12 cellular contexts compared by ENCODE assay signal in the genomic region with DNA sequence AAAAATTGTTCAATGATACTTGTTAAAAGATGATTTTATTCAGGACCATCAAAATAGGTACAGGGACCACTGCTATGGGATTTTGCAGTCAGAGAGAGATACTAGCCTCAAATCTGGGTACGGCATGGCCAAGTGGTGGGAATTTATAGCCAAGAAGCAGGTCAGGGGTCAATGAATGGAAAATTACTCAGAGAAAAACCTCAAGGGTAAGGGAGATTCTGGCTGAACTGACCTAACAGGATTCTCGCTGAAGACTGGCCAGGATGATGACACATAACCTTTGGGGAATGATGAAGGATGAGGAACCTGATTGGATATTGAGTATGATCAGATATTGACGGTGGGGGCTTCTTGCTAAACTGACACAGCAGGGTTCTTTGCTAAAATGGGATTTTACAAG. TPM values are rescaled to one million over a fixed set of nuclear protein-coding genes. Genes with fewer than 3 reads are reported as not detected.
DNase-seq lines count a peak whose midpoint lies in the region; ATAC-seq, FAIRE-seq and TF ChIP-seq lines count a peak whose summit lies in the region.
"Had no signal": no experiment of that assay in that cellular context is flagged by ENCODE, and none has a peak within 500 bp of the region (broad histone marks: within the 10 kb centered on the region; RNA-seq: fewer than 3 reads in every experiment).

No MANE protein-coding gene starts in this region.

- H3K9ac ChIP-seq in astrocyte (ENCODE audit: low read length): no peak overlapping the region

- H3K4me1 Mint-ChIP-seq in astrocyte (ENCODE audit: low read depth, unreplicated experiment): peaks cover 4% of the 10 kb centered on the region
- H3K4me1 Mint-ChIP-seq: activated naive CD8-positive, alpha-beta T cell treated with anti-CD3 and anti-CD28 coated beads, Interleukin-2, amount 50 U/mL, for 24 hours; stimulated activated naive B cell treated with anti-CD40 and anti-IgM and Interleukin-4, amounts not matched to agents 10 μg/mL and 1 μg/mL and 100 μg/mL, for 72 hours had no signal

- H3K4me1 ChIP-seq in A549 (peaks cover 6% of the 10 kb centered on the region; the same call in 2 of the 3 replicates), astrocyte (ENCODE audit: insufficient read depth, low read length) (no peaks in the 10 kb centered on the region), sigmoid colon (peaks cover 0 to 8% (median 0%) of the 10 kb centered on the region in 4 donors), spleen (no peaks in the 10 kb centered on the region)

- ATAC-seq in A549: peak; percentile 61 to 66
- no peak for ATAC-seq in HG02938 (IDR thresholded peaks at IDR 0.05; ENCODE audit: unreplicated experiment)
- ATAC-seq: activated naive CD8-positive, alpha-beta T cell treated with anti-CD3 and anti-CD28 coated beads, Interleukin-2, amount 50 U/mL, for 24 hours; effector memory CD8-positive, alpha-beta T cell had no signal

- POLR2A ChIA-PET in A549 (lab: Yijun Ruan, JAX): no interaction called here

- TF ChIP-seq CTCF in A549 (IDR thresholded peaks at IDR 0.05): no peak
- no peak for TF ChIP-seq CTCF in astrocyte (IDR thresholded peaks at IDR 0.05; ENCODE audit: insufficient read depth, low read depth, low read length)
- TF ChIP-seq CTCF in sigmoid colon (IDR thresholded peaks at IDR 0.05): no peak
- TF ChIP-seq CTCF in spleen (IDR thresholded peaks at IDR 0.05 in 8 of 11, conservative IDR thresholded peaks at IDR 0.05 in 3 of 11): no peak

- no peak overlapping the region for H3K27ac Mint-ChIP-seq in astrocyte (ENCODE audit: unreplicated experiment)
- H3K27ac Mint-ChIP-seq: activated naive CD8-positive, alpha-beta T cell treated with anti-CD3 and anti-CD28 coated beads, Interleukin-2, amount 50 U/mL, for 24 hours; effector memory CD8-positive, alpha-beta T cell; stimulated activated naive B cell treated with anti-CD40 and anti-IgM and Interleukin-4, amounts not matched to agents 10 μg/mL and 1 μg/mL and 100 μg/mL, for 72 hours had no signal

- H3K9me3 Mint-ChIP-seq in astrocyte (ENCODE audit: unreplicated experiment): no peaks in the 10 kb centered on the region
- H3K9me3 Mint-ChIP-seq: activated naive CD8-positive, alpha-beta T cell treated with anti-CD3 and anti-CD28 coated beads, Interleukin-2, amount 50 U/mL, for 24 hours; effector memory CD8-positive, alpha-beta T cell; stimulated activated naive B cell treated with anti-CD40 and anti-IgM and Interleukin-4, amounts not matched to agents 10 μg/mL and 1 μg/mL and 100 μg/mL, for 72 hours had no signal

- no peak overlapping the region for H2AFZ ChIP-seq in astrocyte (ENCODE audit: low read depth, low read length)

- H3K4me3 ChIP-seq in A549 (no peak overlapping the region), astrocyte (ENCODE audit: insufficient read depth, low read depth, low read length) (no peak overlapping the region), sigmoid colon (no peak overlapping the region), spleen (no peak overlapping the region)

- H3K36me3 ChIP-seq in astrocyte (ENCODE audit: insufficient read depth, low read length): no peaks in the 10 kb centered on the region
- no peaks in the 10 kb centered on the region for H3K36me3 ChIP-seq in sigmoid colon
- no peaks in the 10 kb centered on the region for H3K36me3 ChIP-seq in spleen

- no peaks in the 10 kb centered on the region for H3K79me2 ChIP-seq in astrocyte (ENCODE audit: insufficient read depth, low read length)

- H3K9me3 ChIP-seq in A549 (no peaks in the 10 kb centered on the region), astrocyte (ENCODE audit: insufficient read depth, low read depth, low read length) (no peaks in the 10 kb centered on the region), sigmoid colon (no peaks in the 10 kb centered on the region), spleen (no peaks in the 10 kb centered on the region)

- no peaks in the 10 kb centered on the region for H3K36me3 Mint-ChIP-seq in astrocyte (ENCODE audit: low read depth, unreplicated experiment)
- H3K36me3 Mint-ChIP-seq: stimulated activated naive B cell treated with anti-CD40 and anti-IgM and Interleukin-4, amounts not matched to agents 10 μg/mL and 1 μg/mL and 100 μg/mL, for 72 hours had no signal

- 28% methylated on average over 3 of the region's 3 CpGs for WGBS in A549 (ENCODE audit: missing lambda C conversion rate)
- WGBS in sigmoid colon, 2 donors: 31 to 54% methylated on average over 3 of the region's 3 CpGs
- 58 to 72% (median 67%) methylated on average over 3 of the region's 3 CpGs for WGBS in spleen, 5 donors

- no peaks in the 10 kb centered on the region for H3K27me3 ChIP-seq in astrocyte (ENCODE audit: insufficient read depth, low read length)
- H3K27me3 ChIP-seq in sigmoid colon: no peaks in the 10 kb centered on the region
- no peaks in the 10 kb centered on the region for H3K27me3 ChIP-seq in spleen (replicated peaks in 1 of 7)

- FAIRE-seq in A549 (lab: Jason Lieb, UNC) (no peak), H54 (lab: Jason Lieb, UNC) (peak; percentile 43), astrocyte (lab: Jason Lieb, UNC) (no peak)

- no peak overlapping the region for H3K4me3 Mint-ChIP-seq in astrocyte (ENCODE audit: unreplicated experiment)
- H3K4me3 Mint-ChIP-seq: activated naive CD8-positive, alpha-beta T cell treated with anti-CD3 and anti-CD28 coated beads, Interleukin-2, amount 50 U/mL, for 24 hours; effector memory CD8-positive, alpha-beta T cell; stimulated activated naive B cell treated with anti-CD40 and anti-IgM and Interleukin-4, amounts not matched to agents 10 μg/mL and 1 μg/mL and 100 μg/mL, for 72 hours had no signal

- intact Hi-C loops in sigmoid colon (cut with DNase I): loop anchor here (10.0 kb wide), 1 partner anchor 101 kb away; no protein-coding TSS in a partner anchor
- intact Hi-C loops in spleen (cut with DNase I; ENCODE audit: low total_unique reads): loop anchor here (10.0 kb wide), 1 partner anchor 321 kb away; no protein-coding TSS in a partner anchor

- no peak for TF ChIP-seq RAD21 in A549 (conservative IDR thresholded peaks at IDR 0.05 in 1 of 2, IDR thresholded peaks at IDR 0.05 in 1 of 2)

- CTCF ChIA-PET in A549 (lab: Yijun Ruan, JAX): interaction anchor here (0.6 to 3.0 kb wide), 18 partner anchors 9 to 500 kb away, joined by 3 to 16 read pairs (median 3); no protein-coding TSS in a partner anchor

- no peaks in the 10 kb centered on the region for H4K20me1 ChIP-seq in astrocyte (ENCODE audit: insufficient read depth, low read length)

- DNase-seq in A549 (ENCODE audit: low read depth in 1 of 2, low spot score in 1 of 2) (no peak), H54 (ENCODE audit: insufficient read length, low spot score) (no peak), astrocyte (ENCODE audit: low read depth) (peak; percentile 35), left kidney (ENCODE audit: low read depth, low spot score) (peak; percentile 2), T-helper 9 cell (no peak), sigmoid colon (no peak), spleen (no peak)
- DNase-seq: activated naive CD8-positive, alpha-beta T cell treated with anti-CD3 and anti-CD28 coated beads, Interleukin-2, amount 50 U/mL, for 24 hours; NK-92 treated with Interleukin-12 subunit alpha and Interleukin-12 subunit beta, amount 100 ng/mL, for 24 hours; stimulated activated naive B cell treated with anti-CD40 and anti-IgM and Interleukin-4, amounts not matched to agents 10 μg/mL and 1 μg/mL and 100 μg/mL, for 72 hours had no signal

- no peak overlapping the region for H3K27ac ChIP-seq in A549
- H3K27ac ChIP-seq in astrocyte (ENCODE audit: low read depth, low read length): no peak overlapping the region
- peak overlapping the region in 2 of 4 donors; percentile 23 to 34 for H3K27ac ChIP-seq in sigmoid colon
- no peak overlapping the region for H3K27ac ChIP-seq in spleen

- TF ChIP-seq POLR2A in A549 (IDR thresholded peaks at IDR 0.05; ENCODE audit: low read length) (no peak), H54 (IDR thresholded peaks at IDR 0.05; ENCODE audit: low read depth, low read length) (no peak), sigmoid colon (IDR thresholded peaks at IDR 0.05) (no peak), spleen (IDR thresholded peaks at IDR 0.05) (no peak)

- TF ChIP-seq EP300 in A549 (IDR thresholded peaks at IDR 0.05): no peak
- no peak for TF ChIP-seq EP300 in sigmoid colon (IDR thresholded peaks at IDR 0.05)

- H3K4me2 ChIP-seq in A549: peak overlapping the region; percentile 44
- no peak overlapping the region for H3K4me2 ChIP-seq in astrocyte (ENCODE audit: low read length)

- H3K27me3 Mint-ChIP-seq in astrocyte (ENCODE audit: low read depth, unreplicated experiment): no peaks in the 10 kb centered on the region
- H3K27me3 Mint-ChIP-seq: activated naive CD8-positive, alpha-beta T cell treated with anti-CD3 and anti-CD28 coated beads, Interleukin-2, amount 50 U/mL, for 24 hours; effector memory CD8-positive, alpha-beta T cell; stimulated activated naive B cell treated with anti-CD40 and anti-IgM and Interleukin-4, amounts not matched to agents 10 μg/mL and 1 μg/mL and 100 μg/mL, for 72 hours had no signal

RNA-seq across cellular contexts. Expression of a gene that starts 32.7 kb away (rescaled TPM):
- polyA plus RNA-seq in A549 (2011; rRNA removed) (3.4 and 6.3 TPM in 2 replicates), A549 (2017; fragmentation: RNase III; extraction: RNeasy Plus Mini Kit Qiagen cat#74134 plus additional on column Dnase treatment) (2.1 to 2.8 TPM (median 2.3 TPM) in 3 replicates), sigmoid colon (1 to 10 TPM in 2 of 3 donors, under 1 TPM in 1; 0.60 to 1.2 (median 1.1) TPM), spleen (under 1 TPM; 0.22 to 0.64 (median 0.24) TPM)
- polyA plus RNA-seq in A549 (2012; cell fraction: cytosol; rRNA removed): 0.74 and 1.0 TPM in 2 replicates
- 0.23 and 0.36 TPM in 2 replicates for polyA plus RNA-seq in A549 (2012; cell fraction: nucleus; rRNA removed)
- 1.2 and 1.6 TPM in 2 replicates for polyA minus RNA-seq in A549 (2011; rRNA and poly(A)+ RNA removed)
- total RNA-seq in astrocyte (1.3 and 1.7 TPM in 2 replicates), sigmoid colon (under 1 TPM in 1 of 4 donors, not detected in 3; 0.82 TPM), spleen (1 to 10 TPM in 1 of 7 donors, under 1 TPM in 4, not detected in 2; 0.26 to 1.4 (median 0.73) TPM)

RNA-seq across cellular contexts. Expression of a gene that starts 32.8 kb away (rescaled TPM):
- polyA plus RNA-seq in A549 (2011; rRNA removed) (45.5 and 51.7 TPM in 2 replicates), A549 (2017; fragmentation: RNase III; extraction: RNeasy Plus Mini Kit Qiagen cat#74134 plus additional on column Dnase treatment) (20.8 to 21.7 TPM (median 21.4 TPM) in 3 replicates), sigmoid colon (10 to 100 TPM; 17.5 to 26.8 (median 21.0) TPM), spleen (10 to 100 TPM in 1 of 3 donors, 1 to 10 TPM in 2; 8.4 to 10.9 (median 9.5) TPM)
- 6.2 and 7.1 TPM in 2 replicates for polyA plus RNA-seq in A549 (2012; cell fraction: cytosol; rRNA removed)
- 4.0 and 7.1 TPM in 2 replicates for polyA plus RNA-seq in A549 (2012; cell fraction: nucleus; rRNA removed)
- polyA minus RNA-seq in A549 (2011; rRNA and poly(A)+ RNA removed): 40.5 and 51.0 TPM in 2 replicates
- total RNA-seq in astrocyte (56.2 and 68.7 TPM in 2 replicates), sigmoid colon (10 to 100 TPM; 52.4 to 97.3 (median 67.0) TPM), spleen (10 to 100 TPM; 35.8 to 72.4 (median 48.7) TPM)

RNA-seq across cellular contexts. Expression of a gene that starts 33.6 kb away (rescaled TPM):
- polyA plus RNA-seq in A549 (2011; rRNA removed) (41.5 and 50.1 TPM in 2 replicates), A549 (2017; fragmentation: RNase III; extraction: RNeasy Plus Mini Kit Qiagen cat#74134 plus additional on column Dnase treatment) (32.6 to 37.0 TPM (median 33.7 TPM) in 3 replicates), sigmoid colon (10 to 100 TPM; 21.7 to 37.5 (median 34.8) TPM), spleen (10 to 100 TPM; 15.0 to 23.1 (median 18.4) TPM)
- polyA plus RNA-seq in A549 (2012; cell fraction: cytosol; rRNA removed): 20.0 and 22.0 TPM in 2 replicates
- polyA plus RNA-seq in A549 (2012; cell fraction: nucleus; rRNA removed): 3.7 and 6.2 TPM in 2 replicates
- polyA minus RNA-seq in A549 (2011; rRNA and poly(A)+ RNA removed): 7.2 and 9.8 TPM in 2 replicates
- total RNA-seq in astrocyte (23.9 and 26.6 TPM in 2 replicates), sigmoid colon (10 to 100 TPM in 3 of 4 donors, 1 to 10 TPM in 1; 9.1 to 31.4 (median 23.3) TPM), spleen (10 to 100 TPM; 20.1 to 32.4 (median 25.1) TPM)

Comparison
In these comparisons a context has a peak if more than half of its experiments do, and no peak if none do; other contexts are left out.
1. DNase-seq: peak in astrocyte (single experiment) and left kidney (single experiment); none in A549 (0 of 2), H54 (single experiment), T-helper 9 cell (single experiment), sigmoid colon (single experiment) and spleen (single experiment).